Comparison of ENCODE assay signal across 39 cellular contexts in genomic region chr10:82574081-82574480, GRCh38.
"Had no signal": no experiment of that assay in that cellular context is flagged by ENCODE, and none has a peak within 500 bp of the region (broad histone marks: within the 10 kb centered on the region; RNA-seq: fewer than 3 reads in every experiment).

No MANE protein-coding gene starts in this region.

- H3K27me3 Mint-ChIP-seq: activated B cell treated with CpG ODN at 0.5 μM for 24 hours; activated CD4-positive, alpha-beta memory T cell treated with anti-CD3 and anti-CD28 coated beads for 36 hours; activated CD4-positive, alpha-beta T cell treated with anti-CD3 and anti-CD28 coated beads, Interleukin-2, amount 10 ng/mL, durations not matched to agents 24 days and 14 days; activated CD8-positive, alpha-beta T cell treated with anti-CD3 and anti-CD28 coated beads for 36 hours; activated naive CD8-positive, alpha-beta T cell treated with anti-CD3 and anti-CD28 coated beads for 36 hours; activated T-helper 17 cell treated with anti-CD3 and anti-CD28 coated beads, Interleukin-2, amount 50 U/mL, for 72 hours; central memory CD8-positive, alpha-beta T cell had no signal

- H3K36me3 ChIP-seq: adrenal gland, ascending aorta, cardiac muscle cell had no signal

- H3K36me3 Mint-ChIP-seq: activated CD4-positive, alpha-beta memory T cell treated with anti-CD3 and anti-CD28 coated beads for 36 hours; activated naive CD4-positive, alpha-beta T cell treated with anti-CD3 and anti-CD28 coated beads, Interleukin-2, amount 50 U/mL, for 72 hours; activated naive CD8-positive, alpha-beta T cell treated with anti-CD3 and anti-CD28 coated beads for 36 hours had no signal

- H3K4me3 ChIP-seq: adrenal gland, ascending aorta, body of pancreas, cardiac muscle cell had no signal

- H3K9me3 ChIP-seq: adrenal gland, ascending aorta, body of pancreas had no signal

- H3K27ac ChIP-seq: adrenal gland, ascending aorta, body of pancreas, cardiac muscle cell, VCaP had no signal

- H3K9me3 Mint-ChIP-seq: activated CD4-positive, alpha-beta T cell treated with anti-CD3 and anti-CD28 coated beads, Interleukin-2, amount 10 ng/mL, durations not matched to agents 24 days and 14 days; activated T-helper 1 cell treated with anti-CD3 and anti-CD28 coated beads, Interleukin-12 subunit alpha, Interleukin-12 subunit beta, Interleukin-2, Interleukin-4 antibody, amounts not matched to agents 30 ng/mL and 10 ng/mL and 1 ng/mL, durations not matched to agents 14 hours and 24 hours and 36 hours; activated T-helper 17 cell treated with anti-CD3 and anti-CD28 coated beads, Interleukin-2, amount 50 U/mL, for 72 hours; T-helper 1 cell treated with Interleukin-12 subunit alpha and Interleukin-12 subunit beta and Interleukin-4 antibody, amounts not matched to agents 30 μg/mL and 1 μg/mL, for 36 hours had no signal

- DNase-seq: activated B cell treated with CpG ODN at 0.5 μM for 24 hours; activated CD4-positive, alpha-beta memory T cell treated with anti-CD3 and anti-CD28 coated beads for 36 hours; activated CD4-positive, alpha-beta T cell treated with anti-CD3 and anti-CD28 coated beads for 4 hours; activated CD4-positive, alpha-beta T cell treated with anti-CD3 and anti-CD28 coated beads, Interleukin-2, amount 10 ng/mL, durations not matched to agents 24 days and 14 days; activated CD4-positive, alpha-beta T cell treated with anti-CD3 and anti-CD28 coated beads, Interleukin-2, amount 50 U/mL, for 1 hour; activated CD4-positive, alpha-beta T cell treated with anti-CD3 and anti-CD28 coated beads, Interleukin-2, amount 50 U/mL, for 4 hours; activated CD4-positive, CD25-positive, alpha-beta regulatory T cell treated with anti-CD3 and anti-CD28 coated beads, Interleukin-2, amount 50 U/mL, for 72 hours; activated CD8-positive, alpha-beta memory T cell treated with anti-CD3 and anti-CD28 coated beads, Interleukin-2, amount 50 U/mL, for 4 hours; activated CD8-positive, alpha-beta T cell treated with anti-CD3 and anti-CD28 coated beads for 36 hours; activated effector memory CD4-positive, alpha-beta T cell treated with anti-CD3 and anti-CD28 coated beads, Interleukin-2, amount 50 U/mL, for 16 hours; activated gamma-delta T cell treated with Interleukin-2 at 50 U/mL for 16 hours; activated naive CD4-positive, alpha-beta T cell; activated naive CD4-positive, alpha-beta T cell treated with anti-CD3 and anti-CD28 coated beads for 36 hours; activated naive CD4-positive, alpha-beta T cell treated with anti-CD3 and anti-CD28 coated beads, Interleukin-2, amount 50 U/mL, for 16 hours; activated naive CD8-positive, alpha-beta T cell treated with anti-CD3 and anti-CD28 coated beads for 36 hours; activated T-cell treated with anti-CD3 and anti-CD28 coated beads for 4 hours; activated T-cell treated with anti-CD3 and anti-CD28 coated beads, Interleukin-2, amount 50 U/mL, for 1 hour; activated T-cell treated with anti-CD3 and anti-CD28 coated beads, Interleukin-2, amount 50 U/mL, for 4 hours; activated T-cell treated with anti-CD3 and anti-CD28 coated beads, Interleukin-2, amount 50 U/mL, for 72 hours; adrenal gland; amygdala; anterior cingulate cortex; body of pancreas; caudate nucleus; cerebellar nuclear complex; T-helper 1 cell; T-helper 2 cell; T-helper 9 cell had no signal

- H3K27ac Mint-ChIP-seq: activated B cell treated with CpG ODN at 0.5 μM for 24 hours; activated CD4-positive, alpha-beta memory T cell treated with anti-CD3 and anti-CD28 coated beads for 36 hours; activated CD4-positive, alpha-beta T cell treated with anti-CD3 and anti-CD28 coated beads, Interleukin-2, amount 10 ng/mL, durations not matched to agents 24 days and 14 days; activated CD8-positive, alpha-beta T cell treated with anti-CD3 and anti-CD28 coated beads for 36 hours; activated naive CD4-positive, alpha-beta T cell treated with anti-CD3 and anti-CD28 coated beads for 36 hours; activated naive CD4-positive, alpha-beta T cell treated with anti-CD3 and anti-CD28 coated beads, Interleukin-2, amount 50 U/mL, for 72 hours; activated naive CD8-positive, alpha-beta T cell treated with anti-CD3 and anti-CD28 coated beads for 36 hours; activated T-cell treated with anti-CD3 and anti-CD28 coated beads, Interleukin-2, amount 50 U/mL, for 72 hours; activated T-helper 1 cell treated with anti-CD3 and anti-CD28 coated beads, Interleukin-12 subunit alpha, Interleukin-12 subunit beta, Interleukin-2, Interleukin-4 antibody, amounts not matched to agents 30 ng/mL and 10 ng/mL and 1 ng/mL, durations not matched to agents 14 hours and 24 hours and 36 hours; activated T-helper 17 cell treated with anti-CD3 and anti-CD28 coated beads, Interleukin-2, amount 50 U/mL, for 72 hours; T-helper 1 cell treated with Interleukin-12 subunit alpha and Interleukin-12 subunit beta and Interleukin-4 antibody, amounts not matched to agents 30 μg/mL and 1 μg/mL, for 36 hours; T-helper 2 cell treated with Interferon-gamma antibody and Interleukin-4, amounts not matched to agents 5 μg/mL and 100 μg/mL, for 36 hours had no signal

- H3K4me3 Mint-ChIP-seq: activated B cell treated with CpG ODN at 0.5 μM for 24 hours; activated CD4-positive, alpha-beta memory T cell treated with anti-CD3 and anti-CD28 coated beads for 36 hours; activated CD4-positive, alpha-beta T cell treated with anti-CD3 and anti-CD28 coated beads, Interleukin-2, amount 10 ng/mL, durations not matched to agents 24 days and 14 days; activated CD8-positive, alpha-beta T cell treated with anti-CD3 and anti-CD28 coated beads for 36 hours; activated naive CD4-positive, alpha-beta T cell treated with anti-CD3 and anti-CD28 coated beads for 36 hours; activated naive CD8-positive, alpha-beta T cell treated with anti-CD3 and anti-CD28 coated beads for 36 hours; activated T-cell treated with anti-CD3 and anti-CD28 coated beads, Interleukin-2, amount 50 U/mL, for 4 hours; activated T-cell treated with anti-CD3 and anti-CD28 coated beads, Interleukin-2, amount 50 U/mL, for 72 hours; activated T-helper 1 cell treated with anti-CD3 and anti-CD28 coated beads, Interleukin-12 subunit alpha, Interleukin-12 subunit beta, Interleukin-2, Interleukin-4 antibody, amounts not matched to agents 30 ng/mL and 10 ng/mL and 1 ng/mL, durations not matched to agents 14 hours and 24 hours and 36 hours; activated T-helper 17 cell treated with anti-CD3 and anti-CD28 coated beads, Interleukin-2, amount 50 U/mL, for 72 hours; central memory CD8-positive, alpha-beta T cell; T-helper 1 cell treated with Interleukin-12 subunit alpha and Interleukin-12 subunit beta and Interleukin-4 antibody, amounts not matched to agents 30 μg/mL and 1 μg/mL, for 36 hours; T-helper 2 cell treated with Interferon-gamma antibody and Interleukin-4, amounts not matched to agents 5 μg/mL and 100 μg/mL, for 36 hours had no signal

- H3K4me1 Mint-ChIP-seq: activated B cell treated with CpG ODN at 0.5 μM for 24 hours; activated CD4-positive, alpha-beta T cell treated with anti-CD3 and anti-CD28 coated beads, Interleukin-2, amount 10 ng/mL, durations not matched to agents 24 days and 14 days; activated naive CD8-positive, alpha-beta T cell treated with anti-CD3 and anti-CD28 coated beads for 36 hours; activated T-helper 17 cell treated with anti-CD3 and anti-CD28 coated beads, Interleukin-2, amount 50 U/mL, for 72 hours; central memory CD8-positive, alpha-beta T cell had no signal

- ATAC-seq: activated CD8-positive, alpha-beta T cell treated with anti-CD3 and anti-CD28 coated beads for 36 hours; activated naive CD4-positive, alpha-beta T cell treated with anti-CD3 and anti-CD28 coated beads, Interleukin-2, amount 50 U/mL, for 72 hours; activated T-cell treated with anti-CD3 and anti-CD28 coated beads, Interleukin-2, amount 50 U/mL, for 4 hours; activated T-cell treated with anti-CD3 and anti-CD28 coated beads, Interleukin-2, amount 50 U/mL, for 72 hours; activated T-helper 17 cell treated with anti-CD3 and anti-CD28 coated beads, Interleukin-2, amount 50 U/mL, for 72 hours; body of pancreas had no signal

- H3K27me3 ChIP-seq: adrenal gland, ascending aorta, body of pancreas, cardiac muscle cell had no signal

- H3K4me1 ChIP-seq: adrenal gland, ascending aorta, body of pancreas had no signal

- FAIRE-seq: bronchial epithelial cell, TTC549 had no signal
